In genomic region chr6:7311920-7312615, GRCh38 we compare ENCODE assay signal across 8 cellular contexts.
A peak's percentile ranks its signal among the peaks of the same experiment; 100 is the strongest.
DNase-seq lines count a peak whose midpoint lies in the region; ATAC-seq and TF ChIP-seq lines count a peak whose summit lies in the region.

No MANE protein-coding gene starts in this region.

- H3K4me1 Mint-ChIP-seq in stimulated activated naive CD8-positive, alpha-beta T cell treated with anti-CD3 and anti-CD28 coated beads, Interleukin-15, amount 100 ng/mL, for 72 hours: peaks cover 44% of the 10 kb centered on the region

- peaks cover 5 to 7% of the 10 kb centered on the region in 2 donors for H3K9me3 Mint-ChIP-seq in stimulated activated naive CD8-positive, alpha-beta T cell treated with anti-CD3 and anti-CD28 coated beads, Interleukin-15, amount 100 ng/mL, for 72 hours

- no peaks in the 10 kb centered on the region for H3K27me3 Mint-ChIP-seq in stimulated activated naive CD8-positive, alpha-beta T cell treated with anti-CD3 and anti-CD28 coated beads, Interleukin-15, amount 100 ng/mL, for 72 hours

- peak overlapping the region; percentile 84 for H3K4me3 ChIP-seq in LNCaP clone FGC (ENCODE audit: low read depth, low read length)

- H3K27ac Mint-ChIP-seq in stimulated activated naive CD8-positive, alpha-beta T cell treated with anti-CD3 and anti-CD28 coated beads, Interleukin-15, amount 100 ng/mL, for 72 hours: peak overlapping the region; percentile 97

- no peak for ATAC-seq in stimulated activated naive CD8-positive, alpha-beta T cell treated with anti-CD3 and anti-CD28 coated beads, Interleukin-15, amount 100 ng/mL, for 72 hours
- no peak for ATAC-seq in GM18520 (IDR thresholded peaks at IDR 0.05; ENCODE audit: unreplicated experiment)

- H3K4me3 Mint-ChIP-seq in stimulated activated naive CD8-positive, alpha-beta T cell treated with anti-CD3 and anti-CD28 coated beads, Interleukin-15, amount 100 ng/mL, for 72 hours: peak overlapping the region; percentile 91 to 96

- DNase-seq in NCI-H2227 treated with DMSO at 0.1 percent for 48 hours (lab: John Stamatoyannopoulos, UW) (peak; percentile 18), NCI-H2227 (lab: John Stamatoyannopoulos, UW; ENCODE audit: unreplicated experiment) (no peak), LNCaP clone FGC (ENCODE audit: low read depth) (no peak), amniotic epithelial cell (ENCODE audit: low read depth) (peak; percentile 38), iris pigment epithelial cell (ENCODE audit: low read depth) (peak; percentile 58), SIG-M5 (lab: John Stamatoyannopoulos, UW) (no peak)
- no peak for DNase-seq in stimulated activated naive CD8-positive, alpha-beta T cell treated with anti-CD3 and anti-CD28 coated beads, Interleukin-15, amount 100 ng/mL, for 72 hours

- no peak for TF ChIP-seq CTCF in LNCaP clone FGC (IDR thresholded peaks at IDR 0.05; ENCODE audit: control insufficient read depth, extremely low read depth, insufficient read depth)

Comparison
In these comparisons a context has a peak if more than half of its experiments do, and no peak if none do; other contexts are left out.
1. DNase-seq: peak in NCI-H2227 treated with DMSO at 0.1 percent for 48 hours (single experiment), amniotic epithelial cell (single experiment) and iris pigment epithelial cell (single experiment); none in NCI-H2227 (single experiment), LNCaP clone FGC (single experiment), stimulated activated naive CD8-positive, alpha-beta T cell treated with anti-CD3 and anti-CD28 coated beads, Interleukin-15, amount 100 ng/mL, for 72 hours (0 of 2) and SIG-M5 (single experiment).